In the genomic region with DNA sequence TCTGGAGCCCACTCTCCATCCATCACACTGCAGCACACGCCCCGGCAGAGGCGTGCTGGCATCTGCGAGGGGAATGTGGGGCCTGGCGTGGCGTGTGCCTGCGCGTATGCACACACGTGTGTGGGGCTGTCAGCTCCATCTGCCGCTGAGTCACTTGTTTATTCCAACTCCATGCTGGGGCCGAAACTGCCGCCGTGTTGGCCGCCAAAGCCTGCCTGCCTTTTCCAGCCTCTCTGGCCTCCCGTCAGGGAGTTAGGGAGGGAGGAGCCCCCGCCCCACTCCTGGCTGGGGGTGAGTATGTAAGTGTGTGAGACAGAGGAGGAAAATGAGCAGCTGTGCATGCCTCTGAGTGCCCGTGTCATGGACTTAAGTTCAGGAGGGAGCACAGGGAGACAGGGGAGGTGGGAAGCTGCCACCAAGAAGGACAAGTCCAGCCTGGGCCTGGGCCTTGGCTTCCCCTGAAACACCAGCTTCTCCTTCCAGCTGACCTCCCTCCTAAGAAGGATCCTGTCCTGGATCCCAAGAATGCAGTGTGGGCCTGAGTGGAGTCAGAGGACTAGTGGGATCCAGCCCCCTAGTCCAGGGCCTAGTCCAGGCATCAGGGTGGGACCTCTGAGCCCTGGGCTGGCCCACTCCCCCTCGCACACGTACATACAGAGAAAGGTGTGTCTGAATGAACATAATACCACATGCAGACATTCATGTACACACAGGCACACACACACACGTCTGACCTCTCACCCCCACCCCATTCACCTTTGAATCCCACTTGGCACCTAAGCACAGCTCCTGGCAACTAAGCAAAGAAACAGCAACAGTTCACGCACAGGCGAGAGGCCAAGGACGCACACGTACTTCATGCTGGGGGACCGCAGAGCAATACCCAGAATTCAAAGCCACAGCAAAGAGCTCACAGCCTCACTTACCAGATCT, we compare ENCODE assay signal across 9 cellular contexts. TPM values are rescaled to one million over a fixed set of nuclear protein-coding genes. Genes with fewer than 3 reads are reported as not detected.
DNase-seq lines count a peak whose midpoint lies in the region; ATAC-seq and TF ChIP-seq lines count a peak whose summit lies in the region.
"Had no signal": no experiment of that assay in that cellular context is flagged by ENCODE, and none has a peak within 500 bp of the region (broad histone marks: within the 10 kb centered on the region; RNA-seq: fewer than 3 reads in every experiment).

No MANE protein-coding gene starts in this region.

- H3K27me3 ChIP-seq in esophagus (ENCODE audit: control insufficient read depth in 1 of 2, insufficient read depth in 2 of 2, low read length in 2 of 2) (no peaks in the 10 kb centered on the region), muscle layer of duodenum (ENCODE audit: low read depth, low read length) (no peaks in the 10 kb centered on the region), uterus (no peaks in the 10 kb centered on the region)

- H3K36me3 Mint-ChIP-seq in activated CD8-positive, alpha-beta memory T cell treated with anti-CD3 and anti-CD28 coated beads, Interleukin-2, amount 10 ng/mL, durations not matched to agents 7 days and 5 days, result peaks cover 62% of the 10 kb centered on the region

- H3K9me3 Mint-ChIP-seq in activated CD8-positive, alpha-beta memory T cell treated with anti-CD3 and anti-CD28 coated beads, Interleukin-2, amount 10 ng/mL, durations not matched to agents 7 days and 5 days (ENCODE audit: low read depth), result no peaks in the 10 kb centered on the region
- H3K9me3 Mint-ChIP-seq: CD8-positive, alpha-beta T cell had no signal

- ATAC-seq in activated CD8-positive, alpha-beta memory T cell treated with anti-CD3 and anti-CD28 coated beads, Interleukin-2, amount 10 ng/mL, durations not matched to agents 7 days and 5 days, result no peak
- ATAC-seq: CD8-positive, alpha-beta T cell had no signal

- no peak for TF ChIP-seq CTCF in uterus (IDR thresholded peaks at IDR 0.05)

- peak in 1 of 2 donors; percentile 68 for TF ChIP-seq POLR2A in uterus (IDR thresholded peaks at IDR 0.05)

- H3K4me3 Mint-ChIP-seq in activated CD8-positive, alpha-beta memory T cell treated with anti-CD3 and anti-CD28 coated beads, Interleukin-2, amount 10 ng/mL, durations not matched to agents 7 days and 5 days, result no peak overlapping the region
- H3K4me3 Mint-ChIP-seq: CD8-positive, alpha-beta T cell had no signal

- H3K9me3 ChIP-seq in esophagus (ENCODE audit: control insufficient read depth in 2 of 2, insufficient read depth in 1 of 2, low read depth in 1 of 2, low read length in 1 of 2) (no peaks in the 10 kb centered on the region), muscle layer of duodenum (ENCODE audit: control insufficient read depth in 1 of 2, low read length in 2 of 2) (no peaks in the 10 kb centered on the region), uterus (no peaks in the 10 kb centered on the region)

- H3K36me3 ChIP-seq in esophagus (ENCODE audit: control insufficient read depth in 2 of 2, insufficient read depth in 2 of 2, low read length in 1 of 2) (peaks cover 28 to 58% of the 10 kb centered on the region in 2 donors), muscle layer of duodenum (ENCODE audit: control insufficient read depth in 1 of 2, insufficient read depth in 2 of 2, low read length in 2 of 2) (peaks cover 82 to 83% of the 10 kb centered on the region in 2 donors), uterus (no peaks in the 10 kb centered on the region)

- peak overlapping the region; percentile 26 for H3K27ac Mint-ChIP-seq in activated CD8-positive, alpha-beta memory T cell treated with anti-CD3 and anti-CD28 coated beads, Interleukin-2, amount 10 ng/mL, durations not matched to agents 7 days and 5 days

- CTCF ChIA-PET in activated CD8-positive, alpha-beta memory T cell treated with anti-CD3 and anti-CD28 coated beads, Interleukin-2, amount 10 ng/mL, durations not matched to agents 7 days and 5 days (lab: Charles Lee), result no interaction called here

- H3K4me1 ChIP-seq in esophagus (ENCODE audit: control insufficient read depth in 2 of 2, insufficient read depth in 2 of 2, low read length in 1 of 2), result peaks cover 0 to 11% of the 10 kb centered on the region in 2 donors
- peaks cover 25 to 51% of the 10 kb centered on the region in 2 donors for H3K4me1 ChIP-seq in muscle layer of duodenum (ENCODE audit: control insufficient read depth in 1 of 2, insufficient read depth in 2 of 2, low read length in 2 of 2)
- peaks cover 17 to 31% of the 10 kb centered on the region in 2 donors for H3K4me1 ChIP-seq in uterus

- 34 to 48% methylated on average over 25 of the region's 25 CpGs for WGBS in esophagus, 2 donors

- H3K4me1 Mint-ChIP-seq in activated CD8-positive, alpha-beta memory T cell treated with anti-CD3 and anti-CD28 coated beads, Interleukin-2, amount 10 ng/mL, durations not matched to agents 7 days and 5 days, result peaks cover 46% of the 10 kb centered on the region

- H3K27ac ChIP-seq in esophagus (ENCODE audit: low read depth in 2 of 2, low read length in 1 of 2) (peak overlapping the region; percentile 38 to 76), muscle layer of duodenum (ENCODE audit: low read length) (peak overlapping the region; percentile 79), uterus (peak overlapping the region; percentile 92 to 98)

- H3K27me3 Mint-ChIP-seq in activated CD8-positive, alpha-beta memory T cell treated with anti-CD3 and anti-CD28 coated beads, Interleukin-2, amount 10 ng/mL, durations not matched to agents 7 days and 5 days, result no peaks in the 10 kb centered on the region

- DNase-seq in activated CD8-positive, alpha-beta memory T cell treated with anti-CD3 and anti-CD28 coated beads, Interleukin-2, amount 10 ng/mL, durations not matched to agents 7 days and 5 days, result no peak
- no peak for DNase-seq in activated CD8-positive, alpha-beta memory T cell treated with anti-CD3 and anti-CD28 coated beads, Interleukin-2, amount 50 U/mL, for 48 hours
- DNase-seq in uterus (peak; percentile 95 to 97), glomerular visceral epithelial cell (ENCODE audit: extremely low spot score) (no peak), NCI-H526 treated with DMSO at 0.1 percent for 48 hours (lab: John Stamatoyannopoulos, UW) (no peak)
- DNase-seq in stimulated activated CD4-positive, alpha-beta T cell treated with anti-CD3 and anti-CD28 coated beads, Interleukin-2, amount 100 ng/mL, for 24 hours, result no peak

- intact Hi-C loops in uterus (cut with DNase I; ENCODE audit: low total_unique reads), result no loop called here

- H3K4me3 ChIP-seq in esophagus (ENCODE audit: low read depth in 1 of 2, low read length in 2 of 2), result no peak overlapping the region
- no peak overlapping the region for H3K4me3 ChIP-seq in muscle layer of duodenum (ENCODE audit: low read depth in 1 of 2, low read length in 2 of 2)
- no peak overlapping the region for H3K4me3 ChIP-seq in uterus

RNA-seq across cellular contexts. Expression of a gene that starts 24.7 kb away (rescaled TPM):
- total RNA-seq in activated CD8-positive, alpha-beta memory T cell treated with anti-CD3 and anti-CD28 coated beads, Interleukin-2, amount 10 ng/mL, durations not matched to agents 7 days and 5 days, result 10 to 100 TPM; 57.1 to 63.1 TPM
- 10 to 100 TPM in 1 of 2 donors, 1 to 10 TPM in 1; 8.5 to 13.5 TPM for polyA plus RNA-seq in esophagus
- total RNA-seq in uterus, result 100 to 1,000 TPM in 1 of 4 donors, 10 to 100 TPM in 2, 1 to 10 TPM in 1; 8.4 to 101 (median 35.1) TPM

Comparison
In these comparisons a context has a peak if more than half of its experiments do, and no peak if none do; other contexts are left out.
1. DNase-seq: peak in uterus (2 of 2); none in activated CD8-positive, alpha-beta memory T cell treated with anti-CD3 and anti-CD28 coated beads, Interleukin-2, amount 10 ng/mL, durations not matched to agents 7 days and 5 days (single experiment), activated CD8-positive, alpha-beta memory T cell treated with anti-CD3 and anti-CD28 coated beads, Interleukin-2, amount 50 U/mL, for 48 hours (single experiment), stimulated activated CD4-positive, alpha-beta T cell treated with anti-CD3 and anti-CD28 coated beads, Interleukin-2, amount 100 ng/mL, for 24 hours (0 of 2), glomerular visceral epithelial cell (single experiment) and NCI-H526 treated with DMSO at 0.1 percent for 48 hours (single experiment).
2. Peak in every context shown above with its lines, with median percentiles within 50 percentile points of each other: H3K27ac ChIP-seq.